ENCODE assay signal across 17 cellular contexts in genomic region chr20:23452776-23453175, GRCh38. TPM values are rescaled to one million over a fixed set of nuclear protein-coding genes. Genes with fewer than 3 reads are reported as not detected.
A peak's percentile ranks its signal among the peaks of the same experiment; 100 is the strongest.
DNase-seq lines count a peak whose midpoint lies in the region; ATAC-seq, FAIRE-seq and TF ChIP-seq lines count a peak whose summit lies in the region.
"Had no signal": no experiment of that assay in that cellular context is flagged by ENCODE, and none has a peak within 500 bp of the region (broad histone marks: within the 10 kb centered on the region; RNA-seq: fewer than 3 reads in every experiment).

A gene with protein sequence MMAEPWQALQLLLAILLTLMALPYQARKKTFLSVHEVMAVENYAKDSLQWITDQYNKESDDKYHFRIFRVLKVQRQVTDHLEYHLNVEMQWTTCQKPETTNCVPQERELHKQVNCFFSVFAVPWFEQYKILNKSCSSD (minus strand): TSS chr20:23452876. CDS start chr20:23452811, 65 bp downstream.

- TF ChIP-seq CTCF in CD8-positive, alpha-beta T cell (IDR thresholded peaks at IDR 0.05) = no peak
- TF ChIP-seq CTCF in GM23338 (conservative IDR thresholded peaks at IDR 0.05; ENCODE audit: low read depth in 2 of 2) (no peak), H1 (IDR thresholded peaks at IDR 0.05; ENCODE audit: control extremely low read depth in 1 of 3, insufficient read depth in 1 of 3, low read depth in 1 of 3, low read length in 3 of 3) (no peak)

- H3K9me3 Mint-ChIP-seq in CD8-positive, alpha-beta T cell = no peaks in the 10 kb centered on the region
- H3K9me3 Mint-ChIP-seq in GM23338 = peaks cover 9% of the 10 kb centered on the region; the same call in 2 of the 3 replicates

- no peak within 1 kb of the TSS for H3K4me2 ChIP-seq in GM23338
- H3K4me2 ChIP-seq in H1 (ENCODE audit: insufficient read depth in 1 of 2, low read depth in 2 of 2, low read length in 2 of 2) = no peak within 1 kb of the TSS
- no peak within 1 kb of the TSS for H3K4me2 ChIP-seq in mesenchymal stem cell (ENCODE audit: low read length, poor library complexity, severe bottlenecking)
- H3K4me2 ChIP-seq: A549, KMS-11 had no signal

- no peaks in the 10 kb centered on the region for H4K20me1 ChIP-seq in GM23338 (replicated peaks; ENCODE audit: insufficient read depth)
- H4K20me1 ChIP-seq in H1 (replicated peaks in 1 of 2; ENCODE audit: control insufficient read depth in 1 of 2, insufficient read depth in 2 of 2, low read length in 2 of 2) = peaks cover 0 to 5% of the 10 kb centered on the region in 2 experiments

- H3K27ac ChIP-seq in CD8-positive, alpha-beta T cell (ENCODE audit: low read depth, low read length) = no peak within 1 kb of the TSS
- H3K27ac ChIP-seq in GM23338 (ENCODE audit: low read depth) (no peak within 1 kb of the TSS), H1 (ENCODE audit: low read depth, low read length) (no peak within 1 kb of the TSS), mesenchymal stem cell (ENCODE audit: low read length, poor library complexity, severe bottlenecking) (no peak within 1 kb of the TSS)
- H3K27ac ChIP-seq: A549, KMS-11 had no signal

- H3F3A ChIP-seq in GM23338 (replicated peaks; ENCODE audit: low read depth) = no peaks in the 10 kb centered on the region

- H3K4me1 ChIP-seq in CD8-positive, alpha-beta T cell (ENCODE audit: insufficient read depth, low read length) = peaks cover 20% of the 10 kb centered on the region
- H3K4me1 ChIP-seq in GM23338 (ENCODE audit: insufficient read depth) = no peaks in the 10 kb centered on the region
- H3K4me1 ChIP-seq in H1 (replicated peaks in 1 of 4; ENCODE audit: control insufficient read depth in 3 of 4, insufficient read depth in 4 of 4, low read length in 3 of 4) = peaks cover 0 to 3% (median 0%) of the 10 kb centered on the region in 4 experiments; a peak in 2 of 7 replicates
- H3K4me1 ChIP-seq in mesenchymal stem cell (ENCODE audit: control insufficient read depth, insufficient read depth, low read depth, low read length) = peaks cover 2% of the 10 kb centered on the region
- H3K4me1 ChIP-seq: A549 had no signal

- no peak for TF ChIP-seq RAD21 in H1 (IDR thresholded peaks at IDR 0.05 in 1 of 2, conservative IDR thresholded peaks at IDR 0.05 in 1 of 2; ENCODE audit: low read depth in 2 of 2, low read length in 2 of 2)

- H3K4me3 ChIP-seq in CD8-positive, alpha-beta T cell (ENCODE audit: low read depth, low read length) = no peak within 1 kb of the TSS
- H3K4me3 ChIP-seq in GM23338 (no peak within 1 kb of the TSS), H1 (ENCODE audit: extremely low read depth in 1 of 4, insufficient read depth in 2 of 4, low read depth in 3 of 4, low read length in 4 of 4) (no peak within 1 kb of the TSS), mesenchymal stem cell (ENCODE audit: insufficient read depth in 1 of 2, low read depth in 1 of 2, low read length in 2 of 2) (no peak within 1 kb of the TSS)
- H3K4me3 ChIP-seq: A549 had no signal

- CTCF ChIA-PET in CD8-positive, alpha-beta T cell (lab: Charles Lee) = interaction anchor here (1.0 to 4.6 kb wide), 2 partner anchors 12 to 154 kb away, joined by 3 to 30 read pairs; partner anchors contain the start of gene CSTL1
- CTCF ChIA-PET in H1 (lab: Charles Lee; ENCODE audit: partially characterized antibody) = interaction anchor here (0.7 to 18.9 kb wide), 6 partner anchors 9 to 153 kb away, joined by 3 to 328 read pairs (median 4); partner anchors contain the start of gene CST9

- H2AFZ ChIP-seq in GM23338 (peak within 1 kb of the TSS; percentile 83), H1 (ENCODE audit: low read length) (0 out of 2 replicates have a peak within 1 kb of the TSS, but pooled peaks have one; percentile 17), mesenchymal stem cell (ENCODE audit: low read depth, low read length) (no peak within 1 kb of the TSS)

- H3K9me3 ChIP-seq in CD8-positive, alpha-beta T cell (ENCODE audit: low read length) = no peaks in the 10 kb centered on the region
- H3K9me3 ChIP-seq in H1 (ENCODE audit: insufficient read depth in 2 of 2, low read depth in 1 of 2, low read length in 1 of 2) (0 out of 4 replicates have a peak, but pooled peaks cover 0 to 5% of the 10 kb centered on the region in 2 experiments), mesenchymal stem cell (ENCODE audit: control insufficient read depth, low read length) (peaks cover 6% of the 10 kb centered on the region)

- peaks cover 35% of the 10 kb centered on the region for H3K4me1 Mint-ChIP-seq in CD8-positive, alpha-beta T cell (ENCODE audit: low read depth)
- peaks cover 10% of the 10 kb centered on the region; the same call in 2 of the 3 replicates for H3K4me1 Mint-ChIP-seq in GM23338

- no peaks in the 10 kb centered on the region for H3K9me2 ChIP-seq in GM23338 (ENCODE audit: insufficient read depth)

- peak within 1 kb of the TSS; percentile 80; the same call in 1 of the 2 replicates for H3K18ac ChIP-seq in H1 (ENCODE audit: extremely low read depth, low read length)
- no peak within 1 kb of the TSS for H3K18ac ChIP-seq in mesenchymal stem cell (ENCODE audit: low read depth in 1 of 2, low read length in 2 of 2)

- peak within 1 kb of the TSS; percentile 79 for H2BK5ac ChIP-seq in H1 (ENCODE audit: low read depth, low read length)
- H2BK5ac ChIP-seq in mesenchymal stem cell (ENCODE audit: low read depth, low read length, poor library complexity, severe bottlenecking) = no peak within 1 kb of the TSS

- WGBS in H1 (ENCODE audit: extremely low coverage in 1 of 2, insufficient coverage in 1 of 2, insufficient read length in 1 of 2, insufficient replicate concordance in 2 of 2, low coverage in 1 of 2, low lambda C conversion rate in 2 of 2, missing lambda C conversion rate in 1 of 2), 2 experiments = 83% methylated on average over 4 of the region's 4 CpGs; no CpG with 5 or more reads in 1 of the 2 experiments
- 73% methylated on average over 4 of the region's 4 CpGs for WGBS in mesenchymal stem cell

- H3K9ac ChIP-seq in H1 (replicated peaks in 1 of 4; ENCODE audit: extremely low read depth in 1 of 4, low read depth in 3 of 4, low read length in 3 of 4) (no peak within 1 kb of the TSS), mesenchymal stem cell (ENCODE audit: low read length) (no peak within 1 kb of the TSS)
- H3K9ac ChIP-seq: KMS-11 had no signal

- ATAC-seq in CD8-positive, alpha-beta T cell = no peak
- ATAC-seq in GM23338 = no peak
- ATAC-seq in left lobe of liver = no peak
- ATAC-seq: A549 had no signal

- H3K79me2 ChIP-seq in GM23338 (replicated peaks; ENCODE audit: insufficient read depth) (no peaks in the 10 kb centered on the region), H1 (ENCODE audit: control insufficient read depth in 1 of 2, insufficient read depth in 2 of 2, low read length in 2 of 2) (0 out of 4 replicates have a peak, but pooled peaks cover 0 to 4% of the 10 kb centered on the region in 2 experiments)

- peak within 1 kb of the TSS; percentile 99 for H2BK20ac ChIP-seq in H1 (ENCODE audit: low read length)

- H3K36me3 ChIP-seq in CD8-positive, alpha-beta T cell (ENCODE audit: insufficient read depth, low read length) = no peaks in the 10 kb centered on the region
- no peaks in the 10 kb centered on the region for H3K36me3 ChIP-seq in GM23338 (ENCODE audit: insufficient read depth)
- no peaks in the 10 kb centered on the region; a peak in 1 of 8 replicates for H3K36me3 ChIP-seq in H1 (ENCODE audit: control insufficient read depth in 2 of 4, insufficient read depth in 4 of 4, low read length in 3 of 4)
- H3K36me3 ChIP-seq in mesenchymal stem cell (ENCODE audit: control insufficient read depth in 1 of 2, insufficient read depth in 2 of 2, low read depth in 1 of 2, low read length in 2 of 2) = no peaks in the 10 kb centered on the region

- TF ChIP-seq POLR2A in H1 (IDR thresholded peaks at IDR 0.05; ENCODE audit: control extremely low read depth in 1 of 2, low read depth in 2 of 2, low read length in 2 of 2) = no peak

- no peaks in the 10 kb centered on the region for H3K36me3 Mint-ChIP-seq in CD8-positive, alpha-beta T cell
- H3K36me3 Mint-ChIP-seq in GM23338 (ENCODE audit: low read depth) = peaks cover 7% of the 10 kb centered on the region; the same call in 1 of the 3 replicates
- H3K36me3 Mint-ChIP-seq: CD14-positive monocyte; CD4-positive, alpha-beta memory T cell had no signal

- no peak within 1 kb of the TSS for H3K23ac ChIP-seq in H1 (ENCODE audit: insufficient read length)
- H3K23ac ChIP-seq in mesenchymal stem cell (ENCODE audit: low read length in 2 of 2) = no peak within 1 kb of the TSS

- POLR2A ChIA-PET in CD8-positive, alpha-beta T cell (lab: Charles Lee) = no interaction called here
- POLR2A ChIA-PET in H1 (lab: Charles Lee; ENCODE audit: partially characterized antibody) = no interaction called here

- H4K5ac ChIP-seq in H1 (ENCODE audit: insufficient read length, low read depth, low read length) = no peak within 1 kb of the TSS

- no peaks in the 10 kb centered on the region for H3K27me3 ChIP-seq in CD8-positive, alpha-beta T cell (ENCODE audit: insufficient read depth, low read length)
- H3K27me3 ChIP-seq in GM23338 (ENCODE audit: insufficient read depth) (no peaks in the 10 kb centered on the region), H1 (replicated peaks in 1 of 4; ENCODE audit: control insufficient read depth in 3 of 4, extremely low read depth in 1 of 4, insufficient read depth in 3 of 4, low read length in 3 of 4) (peaks cover 0 to 7% (median 0%) of the 10 kb centered on the region in 4 experiments; a peak in 2 of 7 replicates), mesenchymal stem cell (ENCODE audit: control insufficient read depth in 1 of 2, insufficient read depth in 1 of 2, low read length in 2 of 2) (peaks cover 7 to 42% of the 10 kb centered on the region in 2 experiments)

- H2AK5ac ChIP-seq in H1 (ENCODE audit: low read depth, low read length) = peak within 1 kb of the TSS; percentile 100
- H2AK5ac ChIP-seq in mesenchymal stem cell (ENCODE audit: low read length, severe bottlenecking) = no peak within 1 kb of the TSS

- peak within 1 kb of the TSS; percentile 81 for H4K91ac ChIP-seq in H1 (replicated peaks; ENCODE audit: insufficient read length, low read length)
- no peak within 1 kb of the TSS for H4K91ac ChIP-seq in mesenchymal stem cell (ENCODE audit: low read length)

- TF ChIP-seq EP300 in H1 (IDR thresholded peaks at IDR 0.05; ENCODE audit: borderline replicate concordance in 1 of 2, low read depth in 2 of 2, low read length in 2 of 2) = no peak

- no peaks in the 10 kb centered on the region for H3K27me3 Mint-ChIP-seq in CD8-positive, alpha-beta T cell (ENCODE audit: low read depth)
- H3K27me3 Mint-ChIP-seq in GM23338 (ENCODE audit: insufficient read depth, low read depth, poor library complexity) = peaks cover 13% of the 10 kb centered on the region

- no peak for FAIRE-seq in H1 (lab: Jason Lieb, UNC)
- FAIRE-seq: A549, H54 had no signal

- H3K4ac ChIP-seq in H1 (replicated peaks; ENCODE audit: insufficient read length, low read depth, low read length) = peak within 1 kb of the TSS; percentile 62
- H3K4ac ChIP-seq in mesenchymal stem cell (ENCODE audit: low read depth in 1 of 2, low read length in 2 of 2) = no peak within 1 kb of the TSS

- H3K27ac Mint-ChIP-seq in CD8-positive, alpha-beta T cell = peak within 1 kb of the TSS; percentile 34
- no peak within 1 kb of the TSS for H3K27ac Mint-ChIP-seq in GM23338
- H3K27ac Mint-ChIP-seq: CD14-positive monocyte; CD4-positive, alpha-beta memory T cell had no signal

- no peaks in the 10 kb centered on the region for H3K79me1 ChIP-seq in H1 (ENCODE audit: low read depth, low read length)
- no peaks in the 10 kb centered on the region for H3K79me1 ChIP-seq in mesenchymal stem cell (replicated peaks; ENCODE audit: low read length, poor library complexity, severe bottlenecking)

- H3K14ac ChIP-seq in H1 (ENCODE audit: insufficient read length) = no peak within 1 kb of the TSS
- peak within 1 kb of the TSS in 1 of 2 experiments; percentile 51 for H3K14ac ChIP-seq in mesenchymal stem cell (ENCODE audit: low read length in 2 of 2)

- intact Hi-C loops in CD8-positive, alpha-beta T cell (cut with DNase I, micrococcal nuclease) = loop anchor here (10.0 kb wide), 1 partner anchor 82 kb away; no protein-coding TSS in a partner anchor

- H3K56ac ChIP-seq in H1 (replicated peaks; ENCODE audit: insufficient read length, low read depth, low read length) = no peak within 1 kb of the TSS

- H3K4me3 Mint-ChIP-seq in CD8-positive, alpha-beta T cell = no peak within 1 kb of the TSS
- no peak within 1 kb of the TSS for H3K4me3 Mint-ChIP-seq in GM23338
- H3K4me3 Mint-ChIP-seq: CD14-positive monocyte; CD4-positive, alpha-beta memory T cell had no signal

- peak within 1 kb of the TSS; percentile 90 for H2BK15ac ChIP-seq in H1 (ENCODE audit: low read length)
- peak within 1 kb of the TSS; percentile 26 for H2BK15ac ChIP-seq in mesenchymal stem cell (ENCODE audit: low read depth, poor library complexity, severe bottlenecking)

- no peak for DNase-seq in CD8-positive, alpha-beta T cell
- no peak for DNase-seq in GM23338 (ENCODE audit: low spot score)
- no peak for DNase-seq in H1 (ENCODE audit: low read depth in 1 of 2, low spot score in 2 of 2)
- DNase-seq in mesenchymal stem cell = no peak
- DNase-seq in stimulated activated CD4-positive, alpha-beta T cell treated with anti-CD3 and anti-CD28 coated beads, Interleukin-1b, Interleukin-23, amount 100 ng/mL, for 48 hours = no peak
- DNase-seq in left lobe of liver (ENCODE audit: low spot score) = no peak
- no peak for DNase-seq in stimulated activated CD4-positive, alpha-beta T cell treated with anti-CD3 and anti-CD28 coated beads, Interleukin-4, amount 100 ng/mL, for 4 hours
- DNase-seq: AML-193; Calu3; CD4-positive, alpha-beta memory T cell; DMS79 treated with DMSO at 0.1 percent for 48 hours; GF-D8 had no signal

- peak within 1 kb of the TSS; percentile 100; the same call in 1 of the 2 replicates for H2BK12ac ChIP-seq in H1 (ENCODE audit: low read depth, low read length)
- H2BK12ac ChIP-seq in mesenchymal stem cell (ENCODE audit: low read length in 2 of 2) = no peak within 1 kb of the TSS

- H3K23me2 ChIP-seq in H1 (ENCODE audit: low read depth, low read length) = peaks cover 10% of the 10 kb centered on the region

- peak within 1 kb of the TSS; percentile 25; the same call in 1 of the 2 replicates for H4K8ac ChIP-seq in H1 (ENCODE audit: extremely low read depth, insufficient read depth, low read length)
- no peak within 1 kb of the TSS for H4K8ac ChIP-seq in mesenchymal stem cell (ENCODE audit: low read length)

- peak within 1 kb of the TSS; percentile 26 for H2BK120ac ChIP-seq in H1 (replicated peaks; ENCODE audit: low read depth, low read length)
- no peak within 1 kb of the TSS for H2BK120ac ChIP-seq in mesenchymal stem cell (ENCODE audit: low read depth, low read length)

RNA-seq across cellular contexts. Expression of the gene that starts here (rescaled TPM):
- total RNA-seq in CD8-positive, alpha-beta T cell = not detected
- total RNA-seq in GM23338 (2014; rRNA removed; shearing (Covaris generic)) = not detected in 2 replicates
- 0.73 TPM in 1 of 2 replicates, not detected in the other for polyA plus RNA-seq in GM23338 (2016; fragmentation: Nextera tagmentation; extraction: Ambion mirVana)
- not detected in 2 replicates for total RNA-seq in H1 (2021; fragmentation: NEBNext Ultra II Directional; extraction: Animal tissue kit (Norgen Biotek cat#: 25700))
- 0.72 and 2.0 TPM in 2 replicates for polyA plus RNA-seq in H1 (2011; rRNA removed)
- polyA plus RNA-seq in H1 (2011; cell fraction: cytosol; rRNA removed) = 1.2 TPM
- polyA plus RNA-seq in H1 (2011; cell fraction: nucleus; rRNA removed) = 0.81 TPM
- 0.79 to 2.8 TPM (median 2.4 TPM) in 4 replicates for polyA plus RNA-seq in H1 (2012, experiment 1 of 2)
- not detected for polyA plus RNA-seq in H1 (2012, experiment 2 of 2)
- not detected for polyA plus RNA-seq in H1 (2013, experiment 1 of 2)
- 0.22 TPM for polyA plus RNA-seq in H1 (2013, experiment 2 of 2)
- polyA minus RNA-seq in H1 (2011; rRNA and poly(A)+ RNA removed) = not detected in 2 replicates
- polyA minus RNA-seq in H1 (2011; cell fraction: cytosol; rRNA and poly(A)+ RNA removed) = not detected
- not detected for polyA minus RNA-seq in H1 (2011; cell fraction: nucleus; rRNA and poly(A)+ RNA removed)
- polyA plus RNA-seq in mesenchymal stem cell (2013, experiment 1 of 2) = not detected
- polyA plus RNA-seq in mesenchymal stem cell (2013, experiment 2 of 2) = not detected
- not detected for total RNA-seq in left lobe of liver
- total RNA-seq: Calu3; CD4-positive, alpha-beta memory T cell had no signal
- polyA plus RNA-seq: A549; BJ; CD14-positive monocyte; CD4-positive, alpha-beta memory T cell had no signal
